ENCODE assay signal across 8 cellular contexts in genomic region chr12:48197967-48198618, GRCh38. TPM values are rescaled to one million over a fixed set of nuclear protein-coding genes. Genes with fewer than 3 reads are reported as not detected.
DNase-seq lines count a peak whose midpoint lies in the region; ATAC-seq and TF ChIP-seq lines count a peak whose summit lies in the region.

No MANE protein-coding gene starts in this region.

- H3K36me3 Mint-ChIP-seq in activated naive CD8-positive, alpha-beta T cell treated with anti-CD3 and anti-CD28 coated beads, Interleukin-2, amount 50 U/mL, for 24 hours (ENCODE audit: low read depth): peaks cover 18% of the 10 kb centered on the region
- H3K36me3 Mint-ChIP-seq in type B pancreatic cell: peaks cover 15% of the 10 kb centered on the region

- intact Hi-C loops in heart left ventricle (cut with DNase I): loop anchor here in 5 of 10 donors (2.0 to 10.0 kb wide), 6 partner anchors 41 to 417 kb away; partner anchors contain the start of genes ZNF641 (in 4 of the 5) and ASB8 (in 1 of the 5)
- intact Hi-C loops in posterior cingulate gyrus (cut with DNase I): loop anchor here (5.0 kb wide), 1 partner anchor 154 kb away; the partner anchor contains the start of gene ZNF641

- H2AFZ ChIP-seq in Karpas-422 (ENCODE audit: low read length): peak overlapping the region; percentile 99

- H3K27ac Mint-ChIP-seq in activated naive CD8-positive, alpha-beta T cell treated with anti-CD3 and anti-CD28 coated beads, Interleukin-2, amount 50 U/mL, for 24 hours: peak overlapping the region; percentile 96
- peak overlapping the region; percentile 94 for H3K27ac Mint-ChIP-seq in type B pancreatic cell

- H4K20me1 ChIP-seq in DOHH2 (ENCODE audit: control insufficient read depth, insufficient read depth, low read depth, low read length) (no peaks in the 10 kb centered on the region), Karpas-422 (ENCODE audit: insufficient read depth, low read depth, low read length) (no peaks in the 10 kb centered on the region)

- ATAC-seq in GM21723 (IDR thresholded peaks at IDR 0.05; ENCODE audit: unreplicated experiment) (peak; percentile 99), heart left ventricle (peak; percentile 98 to 100 (median 99))
- ATAC-seq in activated naive CD8-positive, alpha-beta T cell treated with anti-CD3 and anti-CD28 coated beads, Interleukin-2, amount 50 U/mL, for 24 hours: peak; percentile 99

- no peaks in the 10 kb centered on the region for H3F3A ChIP-seq in DOHH2 (ENCODE audit: control insufficient read depth, insufficient read depth)

- H3K36me3 ChIP-seq in DOHH2 (ENCODE audit: control insufficient read depth, low read length): no peaks in the 10 kb centered on the region
- no peaks in the 10 kb centered on the region for H3K36me3 ChIP-seq in Karpas-422 (ENCODE audit: insufficient read depth, low read length)
- H3K36me3 ChIP-seq in heart left ventricle: no peaks in the 10 kb centered on the region

- 0 to 2% (median 1%) methylated on average over 25 to 38 of the region's 38 CpGs for WGBS in heart left ventricle, 4 donors

- peaks cover 36% of the 10 kb centered on the region for H3K4me1 Mint-ChIP-seq in activated naive CD8-positive, alpha-beta T cell treated with anti-CD3 and anti-CD28 coated beads, Interleukin-2, amount 50 U/mL, for 24 hours
- H3K4me1 Mint-ChIP-seq in type B pancreatic cell (ENCODE audit: unreplicated experiment): peaks cover 31% of the 10 kb centered on the region

- no peaks in the 10 kb centered on the region for H3K9me2 ChIP-seq in DOHH2 (replicated peaks; ENCODE audit: control insufficient read depth, low read length)
- no peaks in the 10 kb centered on the region for H3K9me2 ChIP-seq in Karpas-422 (replicated peaks; ENCODE audit: insufficient read depth, low read length)

- H3K4me2 ChIP-seq in DOHH2 (ENCODE audit: low read length): peak overlapping the region; percentile 94
- peak overlapping the region; percentile 82 for H3K4me2 ChIP-seq in Karpas-422 (ENCODE audit: low read depth, low read length, poor library complexity, severe bottlenecking)

- peak overlapping the region; percentile 92 for H3K4me3 ChIP-seq in DOHH2 (ENCODE audit: low read length)
- H3K4me3 ChIP-seq in Karpas-422 (ENCODE audit: low read length): peak overlapping the region; percentile 69
- peak overlapping the region; percentile 60 to 92 (median 78) for H3K4me3 ChIP-seq in heart left ventricle

- DNase-seq in Karpas-422: peak; percentile 95
- DNase-seq in SW 1271 (lab: John Stamatoyannopoulos, UW): peak; percentile 93 to 97
- DNase-seq in activated naive CD8-positive, alpha-beta T cell treated with anti-CD3 and anti-CD28 coated beads, Interleukin-2, amount 50 U/mL, for 24 hours: peak; percentile 92
- peak; percentile 98 to 99 (median 99) for DNase-seq in heart left ventricle
- DNase-seq in posterior cingulate gyrus: peak; percentile 83 to 99 (median 94)
- DNase-seq in type B pancreatic cell (ENCODE audit: extremely low spot score, unreplicated experiment): peak; percentile 93

- peaks cover 6% of the 10 kb centered on the region for H3K79me2 ChIP-seq in DOHH2 (ENCODE audit: control insufficient read depth, low read length)
- H3K79me2 ChIP-seq in Karpas-422 (ENCODE audit: low read length): no peaks in the 10 kb centered on the region

- TF ChIP-seq CTCF in DOHH2 (IDR thresholded peaks at IDR 0.05; ENCODE audit: low read depth, low read length, poor library complexity, severe bottlenecking) (no peak), heart left ventricle (IDR thresholded peaks at IDR 0.05) (no peak), type B pancreatic cell (conservative IDR thresholded peaks at IDR 0.05) (no peak)

- peaks cover 15% of the 10 kb centered on the region for H3K9me3 Mint-ChIP-seq in activated naive CD8-positive, alpha-beta T cell treated with anti-CD3 and anti-CD28 coated beads, Interleukin-2, amount 50 U/mL, for 24 hours
- peaks cover 4% of the 10 kb centered on the region for H3K9me3 Mint-ChIP-seq in type B pancreatic cell

- peak; percentile 61 to 99 for TF ChIP-seq POLR2A in heart left ventricle (IDR thresholded peaks at IDR 0.05)

- peaks cover 23% of the 10 kb centered on the region for H3K4me1 ChIP-seq in DOHH2 (ENCODE audit: control insufficient read depth, low read length)
- H3K4me1 ChIP-seq in Karpas-422 (ENCODE audit: low read length): peaks cover 20% of the 10 kb centered on the region
- peaks cover 0 to 39% (median 16%) of the 10 kb centered on the region in 12 donors for H3K4me1 ChIP-seq in heart left ventricle

- peak overlapping the region; percentile 86 for H3K4me3 Mint-ChIP-seq in activated naive CD8-positive, alpha-beta T cell treated with anti-CD3 and anti-CD28 coated beads, Interleukin-2, amount 50 U/mL, for 24 hours
- peak overlapping the region; percentile 91 for H3K4me3 Mint-ChIP-seq in type B pancreatic cell

- H3K27ac ChIP-seq in DOHH2 (ENCODE audit: low read depth, low read length) (peak overlapping the region; percentile 65), Karpas-422 (ENCODE audit: low read length) (no peak overlapping the region), heart left ventricle (peak overlapping the region; percentile 89 to 100 (median 98))

- peak overlapping the region; percentile 76 for H3K9ac ChIP-seq in Karpas-422 (ENCODE audit: low read length)

- H3K27me3 Mint-ChIP-seq in activated naive CD8-positive, alpha-beta T cell treated with anti-CD3 and anti-CD28 coated beads, Interleukin-2, amount 50 U/mL, for 24 hours: peaks cover 7% of the 10 kb centered on the region
- H3K27me3 Mint-ChIP-seq in type B pancreatic cell: peaks cover 3% of the 10 kb centered on the region

- H3K27me3 ChIP-seq in DOHH2 (ENCODE audit: control insufficient read depth, low read length) (peaks cover 11% of the 10 kb centered on the region; the same call in 1 of the 2 replicates), Karpas-422 (ENCODE audit: low read length) (no peaks in the 10 kb centered on the region), heart left ventricle (no peaks in the 10 kb centered on the region)

- H3K9me3 ChIP-seq in DOHH2 (ENCODE audit: control insufficient read depth, insufficient read depth, low read length): no peaks in the 10 kb centered on the region
- H3K9me3 ChIP-seq in Karpas-422 (ENCODE audit: low read length): no peaks in the 10 kb centered on the region
- peaks cover 0 to 2% (median 0%) of the 10 kb centered on the region in 12 donors for H3K9me3 ChIP-seq in heart left ventricle

RNA-seq across cellular contexts. Expression of gene OR10AD1, which starts 5.0 kb away (rescaled TPM):
- total RNA-seq in Karpas-422 (2014; rRNA removed; shearing (Covaris generic); ENCODE audit: low replicate concordance): not detected in 2 replicates
- total RNA-seq in heart left ventricle (not detected), type B pancreatic cell (ENCODE audit: low replicate concordance) (not detected in 2 replicates)
- polyA plus RNA-seq in heart left ventricle: not detected

RNA-seq across cellular contexts. Expression of gene CCDC184, which starts 14.6 kb away (rescaled TPM):
- total RNA-seq in Karpas-422 (2014; rRNA removed; shearing (Covaris generic); ENCODE audit: low replicate concordance): 1.2 and 2.5 TPM in 2 replicates
- 1 to 10 TPM in 2 of 9 donors, under 1 TPM in 7; 0.25 to 1.5 (median 0.54) TPM for total RNA-seq in heart left ventricle
- polyA plus RNA-seq in heart left ventricle: under 1 TPM; 0.76 to 0.99 TPM
- 0.98 and 2.4 TPM in 2 replicates for total RNA-seq in type B pancreatic cell (ENCODE audit: low replicate concordance)

RNA-seq across cellular contexts. Expression of gene ASB8, which starts 40.8 kb away (rescaled TPM):
- 22.2 and 42.7 TPM in 2 replicates for total RNA-seq in Karpas-422 (2014; rRNA removed; shearing (Covaris generic); ENCODE audit: low replicate concordance)
- total RNA-seq in heart left ventricle (10 to 100 TPM; 73.2 to 97.6 (median 81.5) TPM), type B pancreatic cell (ENCODE audit: low replicate concordance) (27.0 and 29.5 TPM in 2 replicates)
- 10 to 100 TPM; 24.9 to 49.1 TPM for polyA plus RNA-seq in heart left ventricle
